Comparison of ENCODE assay signal across 13 cellular contexts in genomic region chr14:29643415-29644206, GRCh38.
A peak's percentile ranks its signal among the peaks of the same experiment; 100 is the strongest.
DNase-seq lines count a peak whose midpoint lies in the region; ATAC-seq, FAIRE-seq and TF ChIP-seq lines count a peak whose summit lies in the region.
"Had no signal": no experiment of that assay in that cellular context is flagged by ENCODE, and none has a peak within 500 bp of the region (broad histone marks: within the 10 kb centered on the region; RNA-seq: fewer than 3 reads in every experiment).

No MANE protein-coding gene starts in this region.

- TF ChIP-seq RAD21 in K562 (CRISPR knock-in tag; conservative IDR thresholded peaks at IDR 0.05 in 1 of 2, IDR thresholded peaks at IDR 0.05 in 1 of 2), result no peak

- H3K4me2 ChIP-seq in K562 (ENCODE audit: insufficient read depth, low read length), result no peak overlapping the region

- peak overlapping the region; percentile 73 for H2AFZ ChIP-seq in K562 (ENCODE audit: low read depth, low read length)

- no TSS peak for BruUV-seq in K562 (replicated peaks; lab: Mats Ljungman, UMichigan)

- H3K9me1 ChIP-seq in K562 (ENCODE audit: control insufficient read depth, insufficient read depth, low read length), result no peaks in the 10 kb centered on the region

- H3K27me3 ChIP-seq in HUES64 (ENCODE audit: insufficient read depth, low read length) (no peaks in the 10 kb centered on the region), K562 (ENCODE audit: control insufficient read depth in 2 of 2, insufficient read depth in 2 of 2, low read length in 2 of 2) (no peaks in the 10 kb centered on the region), gastroesophageal sphincter (no peaks in the 10 kb centered on the region)

- H3K27ac ChIP-seq in HUES64 (ENCODE audit: low read depth, low read length) (no peak overlapping the region), K562 (ENCODE audit: extremely low read depth, low read depth, low read length) (peak overlapping the region; percentile 66; the same call in 2 of the 3 replicates), gastroesophageal sphincter (no peak overlapping the region)
- H3K27ac ChIP-seq: prostate gland had no signal

- TF ChIP-seq POLR2A in K562 (conservative IDR thresholded peaks at IDR 0.05), result no peak
- no peak for TF ChIP-seq POLR2A in gastroesophageal sphincter (IDR thresholded peaks at IDR 0.05)

- H3K36me3 ChIP-seq in HUES64 (ENCODE audit: insufficient read depth, low read length) (no peaks in the 10 kb centered on the region), K562 (ENCODE audit: control insufficient read depth, insufficient read depth, low read length) (no peaks in the 10 kb centered on the region; the same call in 2 of the 3 replicates), gastroesophageal sphincter (no peaks in the 10 kb centered on the region)
- H3K36me3 ChIP-seq: prostate gland had no signal

- ATAC-seq in K562, result peak; percentile 68; the same call in 2 of the 3 replicates
- ATAC-seq in left lobe of liver, result peak; percentile 76
- ATAC-seq in gastroesophageal sphincter, result no peak
- no peak for ATAC-seq in GM21381 (IDR thresholded peaks at IDR 0.05; ENCODE audit: unreplicated experiment)
- ATAC-seq: activated T-cell treated with anti-CD3 and anti-CD28 coated beads, Interleukin-2, amount 50 U/mL, for 72 hours; stimulated activated naive CD8-positive, alpha-beta T cell treated with anti-CD3 and anti-CD28 coated beads, Interleukin-15, Interleukin-2, amounts not matched to agents 100 U/mL and 50 U/mL, for 24 hours had no signal

- TF ChIP-seq CTCF in K562 (IDR thresholded peaks at IDR 0.05 in 2 of 3, conservative IDR thresholded peaks at IDR 0.05 in 1 of 3; ENCODE audit: insufficient read depth in 2 of 3, low read depth in 1 of 3, low read length in 3 of 3) (no peak), gastroesophageal sphincter (IDR thresholded peaks at IDR 0.05) (no peak)

- DNase-seq in ACHN, result peak; percentile 4
- DNase-seq in K562 (ENCODE audit: extremely low read depth in 1 of 4, low spot score in 3 of 4), result peak in 2 of 4 experiments; percentile 10 to 40
- no peak for DNase-seq in left lobe of liver (ENCODE audit: low spot score)
- no peak for DNase-seq in RKO (ENCODE audit: low spot score)
- DNase-seq in inferior parietal cortex (ENCODE audit: extremely low spot score), result no peak
- DNase-seq: activated T-cell treated with anti-CD3 and anti-CD28 coated beads, Interleukin-2, amount 50 U/mL, for 72 hours; NCI-H187; stimulated activated CD4-positive, alpha-beta T cell treated with anti-CD3 and anti-CD28 coated beads, Interleukin-4, amount 100 ng/mL, for 24 hours; stimulated activated naive CD8-positive, alpha-beta T cell treated with anti-CD3 and anti-CD28 coated beads, Interleukin-15, Interleukin-2, amounts not matched to agents 100 U/mL and 50 U/mL, for 24 hours had no signal

- no peaks in the 10 kb centered on the region for H4K20me1 ChIP-seq in K562 (replicated peaks; ENCODE audit: control insufficient read depth, insufficient read depth, low read length)

- H3K4me1 ChIP-seq in HUES64 (ENCODE audit: insufficient read depth, low read length) (peaks cover 7% of the 10 kb centered on the region), K562 (replicated peaks in 1 of 2; ENCODE audit: control insufficient read depth in 2 of 2, insufficient read depth in 2 of 2, low read length in 2 of 2) (peaks cover 0 to 13% of the 10 kb centered on the region in 2 experiments; a peak in 2 of 5 replicates), gastroesophageal sphincter (peaks cover 0 to 8% (median 0%) of the 10 kb centered on the region in 3 donors)
- H3K4me1 ChIP-seq: prostate gland had no signal

- H3K79me2 ChIP-seq in K562 (ENCODE audit: control insufficient read depth, insufficient read depth, low read length), result no peaks in the 10 kb centered on the region

- CTCF ChIA-PET in K562 (lab: Yijun Ruan, JAX; ENCODE audit: low intra/inter-chr PET ratio), result no interaction called here

- 96% methylated on average over 2 of the region's 5 CpGs for WGBS in HUES64
- WGBS in K562 (ENCODE audit: insufficient coverage, low coverage, missing lambda C conversion rate), result 25% methylated on average over 5 of the region's 5 CpGs
- 47 to 62% methylated on average over 5 of the region's 5 CpGs for WGBS in gastroesophageal sphincter (ENCODE audit: low coverage in 1 of 2), 2 donors

- H3K9me3 ChIP-seq in HUES64 (ENCODE audit: insufficient read depth, low read depth, low read length) (peaks cover 23% of the 10 kb centered on the region), K562 (replicated peaks; ENCODE audit: control insufficient read depth, insufficient read depth, low read depth, low read length) (peaks cover 17% of the 10 kb centered on the region), gastroesophageal sphincter (peaks cover 0 to 12% (median 0%) of the 10 kb centered on the region in 3 donors)
- H3K9me3 ChIP-seq: prostate gland had no signal

- POLR2A ChIA-PET in K562 (lab: Yijun Ruan, JAX), result no interaction called here

- intact Hi-C loops in K562 (cut with micrococcal nuclease), result no loop called here

- H3K4me3 ChIP-seq in HUES64 (ENCODE audit: low read length), result no peak overlapping the region
- no peak overlapping the region for H3K4me3 ChIP-seq in K562
- no peak overlapping the region for H3K4me3 ChIP-seq in gastroesophageal sphincter
- H3K4me3 ChIP-seq: prostate gland had no signal

- H3K9ac ChIP-seq in HUES64 (ENCODE audit: low read depth, low read length) (0 out of 2 replicates have a peak overlapping the region, but pooled peaks have one; percentile 44), K562 (ENCODE audit: insufficient read depth in 1 of 2, low read depth in 2 of 2, low read length in 2 of 2) (peak overlapping the region in 1 of 2 experiments; percentile 16; a peak in 2 of 4 replicates)

- TF ChIP-seq EP300 in K562 (IDR thresholded peaks at IDR 0.05; ENCODE audit: low read length), result peak; percentile 68
- TF ChIP-seq EP300 in gastroesophageal sphincter (IDR thresholded peaks at IDR 0.05), result no peak

- in situ Hi-C loops in ACHN (cut with HindIII; ENCODE audit: low pct_ligation_motif_present, low pct_unique_long_range_greater_than_20kb, low sequenced_read_pairs), result no loop called here
- in situ Hi-C loops in K562 (cut with MboI), result no loop called here

- peak; percentile 78 for FAIRE-seq in K562 (lab: Jason Lieb, UNC)

TF ChIP-seq in K562, 482 proteins besides CTCF, POLR2A, EP300 and RAD21 (continues in another document):
- TF ChIP-seq ZNF384 (IDR thresholded peaks at IDR 0.05; ENCODE audit: low read depth, low read length) (no peak), MTA2 (IDR thresholded peaks at IDR 0.05; ENCODE audit: low read depth) (no peak), NFE2L1 (tag; IDR thresholded peaks at IDR 0.05; ENCODE audit: borderline replicate concordance, low read depth) (peak; percentile 60), MYBL2 (IDR thresholded peaks at IDR 0.05; ENCODE audit: low read depth) (0 out of 2 replicates have a peak, but pooled peaks have one; percentile 29), MYBL2 (CRISPR knock-in tag; IDR thresholded peaks at IDR 0.05; ENCODE audit: borderline replicate concordance) (no peak), RERE (CRISPR knock-in tag; IDR thresholded peaks at IDR 0.05; ENCODE audit: borderline replicate concordance) (no peak), ZNF280A (IDR thresholded peaks at IDR 0.05; ENCODE audit: low read depth, partially characterized antibody) (no peak), CBFA2T2 (conservative IDR thresholded peaks at IDR 0.05) (no peak), BACH1 (tag; IDR thresholded peaks at IDR 0.05) (peak; percentile 94), MAFK (IDR thresholded peaks at IDR 0.05; ENCODE audit: low read length) (peak; percentile 98)

Comparison
In these comparisons a context has a peak if more than half of its experiments do, and no peak if none do; other contexts are left out.
1. ATAC-seq: peak in K562 (single experiment) and left lobe of liver (single experiment); none in gastroesophageal sphincter (single experiment) and GM21381 (single experiment).